18 cellular contexts compared by ENCODE assay signal in genomic region chrX:150465856-150466775, GRCh38.
DNase-seq lines count a peak whose midpoint lies in the region; ATAC-seq and TF ChIP-seq lines count a peak whose summit lies in the region.
"Had no signal": no experiment of that assay in that cellular context is flagged by ENCODE, and none has a peak within 500 bp of the region (broad histone marks: within the 10 kb centered on the region; RNA-seq: fewer than 3 reads in every experiment).

No MANE protein-coding gene starts in this region.

- TF ChIP-seq EP300 in SK-N-SH (IDR thresholded peaks at IDR 0.05; ENCODE audit: borderline replicate concordance in 1 of 2, low read depth in 1 of 2, low read length in 1 of 2), result no peak

- H3K4me1 ChIP-seq in rectal smooth muscle tissue (ENCODE audit: control insufficient read depth, insufficient read depth, low read length) (no peaks in the 10 kb centered on the region), SK-N-SH (ENCODE audit: control insufficient read depth in 1 of 2, insufficient read depth in 2 of 2, low read depth in 1 of 2, low read length in 1 of 2) (no peaks in the 10 kb centered on the region)
- H3K4me1 ChIP-seq: lower lobe of right lung had no signal

- H3K36me3 ChIP-seq in rectal smooth muscle tissue (ENCODE audit: control insufficient read depth, insufficient read depth, low read length), result no peaks in the 10 kb centered on the region
- H3K36me3 ChIP-seq in SK-N-SH (replicated peaks in 1 of 2; ENCODE audit: control insufficient read depth in 1 of 2, insufficient read depth in 2 of 2, low read length in 1 of 2), result no peaks in the 10 kb centered on the region
- H3K36me3 ChIP-seq: lower lobe of right lung, neutrophil had no signal

- H3K79me2 ChIP-seq in SK-N-SH (ENCODE audit: insufficient read depth), result no peaks in the 10 kb centered on the region

- H3K27ac Mint-ChIP-seq in T-helper 2 cell treated with Interferon-gamma antibody and Interleukin-4, amounts not matched to agents 5 μg/mL and 100 μg/mL, for 36 hours, result no peak overlapping the region
- H3K27ac Mint-ChIP-seq: activated CD4-positive, alpha-beta T cell treated with anti-CD3 and anti-CD28 coated beads, Interleukin-2, amount 10 ng/mL, durations not matched to agents 24 days and 14 days; H9 had no signal

- no peaks in the 10 kb centered on the region for H3K9me2 ChIP-seq in SK-N-SH

- no peak overlapping the region for H3K9ac ChIP-seq in rectal smooth muscle tissue (ENCODE audit: low read length)
- H3K9ac ChIP-seq in SK-N-SH, result no peak overlapping the region

- no peak overlapping the region for H3K4me3 Mint-ChIP-seq in T-helper 2 cell treated with Interferon-gamma antibody and Interleukin-4, amounts not matched to agents 5 μg/mL and 100 μg/mL, for 36 hours
- H3K4me3 Mint-ChIP-seq: activated CD4-positive, alpha-beta T cell treated with anti-CD3 and anti-CD28 coated beads, Interleukin-2, amount 10 ng/mL, durations not matched to agents 24 days and 14 days; H9 had no signal

- H3K4me1 Mint-ChIP-seq in T-helper 2 cell treated with Interferon-gamma antibody and Interleukin-4, amounts not matched to agents 5 μg/mL and 100 μg/mL, for 36 hours (ENCODE audit: low read depth), result no peaks in the 10 kb centered on the region
- H3K4me1 Mint-ChIP-seq: activated CD4-positive, alpha-beta T cell treated with anti-CD3 and anti-CD28 coated beads, Interleukin-2, amount 10 ng/mL, durations not matched to agents 24 days and 14 days; H9 had no signal

- no peak overlapping the region for H3K4me3 ChIP-seq in rectal smooth muscle tissue (ENCODE audit: low read length)
- H3K4me3 ChIP-seq in SK-N-SH (ENCODE audit: low read depth in 2 of 2, low read length in 1 of 2), result no peak overlapping the region
- H3K4me3 ChIP-seq: lower lobe of right lung had no signal

- intact Hi-C loops in left ventricle myocardium superior (cut with micrococcal nuclease), result no loop called here

- H3K27me3 ChIP-seq in rectal smooth muscle tissue (ENCODE audit: control insufficient read depth, insufficient read depth, low read length) (peaks cover 3% of the 10 kb centered on the region), SK-N-SH (ENCODE audit: insufficient read depth) (no peaks in the 10 kb centered on the region)
- H3K27me3 ChIP-seq: neutrophil had no signal

- H3F3A ChIP-seq in SK-N-SH (replicated peaks; ENCODE audit: insufficient read depth), result no peaks in the 10 kb centered on the region

- no peaks in the 10 kb centered on the region for H3K9me3 Mint-ChIP-seq in T-helper 2 cell treated with Interferon-gamma antibody and Interleukin-4, amounts not matched to agents 5 μg/mL and 100 μg/mL, for 36 hours

- H3K27ac ChIP-seq in rectal smooth muscle tissue (ENCODE audit: low read depth, low read length), result peak overlapping the region; percentile 48
- H3K27ac ChIP-seq in SK-N-SH (ENCODE audit: low read depth in 2 of 2, low read length in 1 of 2), result no peak overlapping the region
- H3K27ac ChIP-seq: lower lobe of right lung, neutrophil had no signal

- WGBS in SK-N-SH (ENCODE audit: low lambda C conversion rate), result 57% methylated on average over 13 of the region's 15 CpGs

- no peak for TF ChIP-seq RAD21 in SK-N-SH (IDR thresholded peaks at IDR 0.05; ENCODE audit: low read length)

- no peaks in the 10 kb centered on the region for H3K27me3 Mint-ChIP-seq in T-helper 2 cell treated with Interferon-gamma antibody and Interleukin-4, amounts not matched to agents 5 μg/mL and 100 μg/mL, for 36 hours (ENCODE audit: low read depth)
- H3K27me3 Mint-ChIP-seq: activated CD4-positive, alpha-beta T cell treated with anti-CD3 and anti-CD28 coated beads, Interleukin-2, amount 10 ng/mL, durations not matched to agents 24 days and 14 days had no signal

- TF ChIP-seq CTCF in SK-N-SH (IDR thresholded peaks at IDR 0.05), result no peak

- no peaks in the 10 kb centered on the region for H3K9me3 ChIP-seq in SK-N-SH
- H3K9me3 ChIP-seq: lower lobe of right lung, neutrophil had no signal

- ATAC-seq in GM18520 (IDR thresholded peaks at IDR 0.05; ENCODE audit: unreplicated experiment), result peak; percentile 74
- peak; percentile 60 for ATAC-seq in left ventricle myocardium superior
- no peak for ATAC-seq in GM19452 (IDR thresholded peaks at IDR 0.05; ENCODE audit: unreplicated experiment)
- ATAC-seq: lower lobe of right lung had no signal

- H2AFZ ChIP-seq in SK-N-SH (ENCODE audit: low read depth), result no peak overlapping the region

- POLR2A ChIA-PET in SK-N-SH (lab: Yijun Ruan, JAX), result no interaction called here

- no peak overlapping the region for H3K4me2 ChIP-seq in SK-N-SH

- H4K20me1 ChIP-seq in SK-N-SH (ENCODE audit: insufficient read depth), result no peaks in the 10 kb centered on the region

- CTCF ChIA-PET in SK-N-SH (lab: Yijun Ruan, JAX), result no interaction called here

- DNase-seq in RPMI7951 (ENCODE audit: low read depth) (peak; percentile 15), left ventricle myocardium superior (no peak), SK-N-SH (no peak), midbrain (lab: John Stamatoyannopoulos, UW) (no peak)
- no peak for DNase-seq in T-helper 2 cell treated with Interferon-gamma antibody and Interleukin-4, amounts not matched to agents 5 μg/mL and 100 μg/mL, for 36 hours (ENCODE audit: low spot score)
- DNase-seq: activated CD4-positive, alpha-beta T cell treated with anti-CD3 and anti-CD28 coated beads, Interleukin-2, amount 10 ng/mL, durations not matched to agents 24 days and 14 days; DMS 273 treated with DMSO at 0.1 percent for 48 hours; H9; KBM-7; lower lobe of right lung; NCI-H1417 treated with DMSO at 0.1 percent for 48 hours; NCI-H774; SHP77 treated with DMSO at 0.1 percent for 48 hours; T1000 had no signal

- H3K36me3 Mint-ChIP-seq in T-helper 2 cell treated with Interferon-gamma antibody and Interleukin-4, amounts not matched to agents 5 μg/mL and 100 μg/mL, for 36 hours (ENCODE audit: low read depth), result peaks cover 8% of the 10 kb centered on the region

TF ChIP-seq in SK-N-SH, 30 proteins besides CTCF, POLR2A, EP300 and RAD21:
- no peak for TF ChIP-seq FOSL2 (IDR thresholded peaks at IDR 0.05; ENCODE audit: borderline replicate concordance, low read depth)
- TF ChIP-seq USF2 (IDR thresholded peaks at IDR 0.05; ENCODE audit: borderline replicate concordance, low read depth, low read length), result no peak
- TF ChIP-seq TAF1 (IDR thresholded peaks at IDR 0.05; ENCODE audit: borderline replicate concordance, low read depth, low read length), result no peak
- TF ChIP-seq SIN3A (IDR thresholded peaks at IDR 0.05; ENCODE audit: borderline replicate concordance, low read depth, low read length), result no peak
- TF ChIP-seq USF1 (IDR thresholded peaks at IDR 0.05; ENCODE audit: borderline replicate concordance, low read depth), result no peak
- no peak for TF ChIP-seq ELF1 (IDR thresholded peaks at IDR 0.05)
- no peak for TF ChIP-seq RCOR1 (IDR thresholded peaks at IDR 0.05; ENCODE audit: low read length)
- TF ChIP-seq TCF12 (IDR thresholded peaks at IDR 0.05), result no peak
- TF ChIP-seq CHD2 (IDR thresholded peaks at IDR 0.05; ENCODE audit: low read length, partially characterized antibody), result no peak
